In genomic region chr11:57641426-57641825, GRCh38 we compare ENCODE assay signal across 6 cellular contexts. TPM values are rescaled to one million over a fixed set of nuclear protein-coding genes. Genes with fewer than 3 reads are reported as not detected.
DNase-seq lines count a peak whose midpoint lies in the region; TF ChIP-seq lines count a peak whose summit lies in the region.

No MANE protein-coding gene starts in this region.

- peak; percentile 41 for DNase-seq in NCI-H146 (lab: John Stamatoyannopoulos, UW)
- DNase-seq in NCI-H146 treated with DMSO at 0.1 percent for 48 hours (lab: John Stamatoyannopoulos, UW; ENCODE audit: unreplicated experiment), result no peak
- DNase-seq in NCI-H460 (ENCODE audit: extremely low read depth, low read depth), result peak; percentile 21
- DNase-seq in endothelial cell (ENCODE audit: low spot score), result no peak
- DNase-seq in stromal cell of bone marrow (ENCODE audit: low read depth), result peak; percentile 49
- no peak for DNase-seq in SHP77 treated with DMSO at 0.1 percent for 48 hours (lab: John Stamatoyannopoulos, UW)

- no peaks in the 10 kb centered on the region for H3K9me3 Mint-ChIP-seq in endothelial cell (ENCODE audit: unreplicated experiment)

- peaks cover 15% of the 10 kb centered on the region for H3K36me3 Mint-ChIP-seq in endothelial cell (ENCODE audit: low read depth, unreplicated experiment)

- H3K4me1 Mint-ChIP-seq in endothelial cell (ENCODE audit: unreplicated experiment), result peaks cover 64% of the 10 kb centered on the region

- TF ChIP-seq CTCF in endothelial cell (IDR thresholded peaks at IDR 0.05; ENCODE audit: unreplicated experiment), result no peak

- H3K4me3 Mint-ChIP-seq in endothelial cell (ENCODE audit: unreplicated experiment), result peak overlapping the region; percentile 100

- H3K27ac Mint-ChIP-seq in endothelial cell (ENCODE audit: unreplicated experiment), result no peak overlapping the region

- H3K27me3 Mint-ChIP-seq in endothelial cell (ENCODE audit: unreplicated experiment), result peaks cover 29% of the 10 kb centered on the region

RNA-seq across cellular contexts. Expression of gene YPEL4, which starts 8.3 kb away (rescaled TPM):
- total RNA-seq in NCI-H460 (2014; rRNA removed; shearing (Covaris generic)), result not detected in 2 replicates
- not detected in 2 replicates for polyA plus RNA-seq in NCI-H460 (2014; cell fraction: nucleus; rRNA removed)
- not detected for total RNA-seq in endothelial cell (ENCODE audit: unreplicated experiment)

RNA-seq across cellular contexts. Expression of gene CLP1, which starts 16.1 kb away (rescaled TPM):
- 11.0 and 11.9 TPM in 2 replicates for total RNA-seq in NCI-H460 (2014; rRNA removed; shearing (Covaris generic))
- 10.7 and 12.7 TPM in 2 replicates for polyA plus RNA-seq in NCI-H460 (2014; cell fraction: nucleus; rRNA removed)
- 31.1 TPM for total RNA-seq in endothelial cell (ENCODE audit: unreplicated experiment)

RNA-seq across cellular contexts. Expression of gene ZDHHC5, which starts 26.5 kb away (rescaled TPM):
- 34.8 TPM in 2 replicates for total RNA-seq in NCI-H460 (2014; rRNA removed; shearing (Covaris generic))
- polyA plus RNA-seq in NCI-H460 (2014; cell fraction: nucleus; rRNA removed), result 20.5 and 24.9 TPM in 2 replicates
- 78.3 TPM for total RNA-seq in endothelial cell (ENCODE audit: unreplicated experiment)

RNA-seq across cellular contexts. Expression of gene SERPING1, which starts 43.9 kb away (rescaled TPM):
- total RNA-seq in NCI-H460 (2014; rRNA removed; shearing (Covaris generic)), result not detected in 2 replicates
- not detected in 2 replicates for polyA plus RNA-seq in NCI-H460 (2014; cell fraction: nucleus; rRNA removed)
- total RNA-seq in endothelial cell (ENCODE audit: unreplicated experiment), result 347 TPM

Comparison
In these comparisons a context has a peak if more than half of its experiments do, and no peak if none do; other contexts are left out.
1. DNase-seq: peak in NCI-H146 (single experiment), NCI-H460 (single experiment) and stromal cell of bone marrow (single experiment); none in NCI-H146 treated with DMSO at 0.1 percent for 48 hours (single experiment), endothelial cell (single experiment) and SHP77 treated with DMSO at 0.1 percent for 48 hours (single experiment).